ENCODE assay signal across 27 cellular contexts in genomic region chr1:70440642-70441391, GRCh38. TPM values are rescaled to one million over a fixed set of nuclear protein-coding genes. Genes with fewer than 3 reads are reported as not detected.
DNase-seq lines count a peak whose midpoint lies in the region; ATAC-seq and TF ChIP-seq lines count a peak whose summit lies in the region.
"Had no signal": no experiment of that assay in that cellular context is flagged by ENCODE, and none has a peak within 500 bp of the region (broad histone marks: within the 10 kb centered on the region; RNA-seq: fewer than 3 reads in every experiment).

No MANE protein-coding gene starts in this region.

- no peaks in the 10 kb centered on the region for H3K9me3 ChIP-seq in body of pancreas
- no peaks in the 10 kb centered on the region for H3K9me3 ChIP-seq in hepatocyte (ENCODE audit: low read depth)
- H3K9me3 ChIP-seq: BLaER1 treated with 17β-estradiol and CSF1 and Interleukin-3, amounts not matched to agents 10 nM and 100 nM; HAP-1; upper lobe of left lung had no signal

- DNase-seq in DMS 273 treated with DMSO at 0.1 percent for 48 hours (lab: John Stamatoyannopoulos, UW) (peak; percentile 22), NCI-H446 treated with DMSO at 0.1 percent for 48 hours (lab: John Stamatoyannopoulos, UW) (peak; percentile 36), body of pancreas (peak; percentile 19 to 71 (median 30)), mesendoderm (no peak), hepatocyte (ENCODE audit: low spot score) (no peak)
- DNase-seq: activated CD4-positive, alpha-beta T cell treated with anti-CD3 and anti-CD28 coated beads for 4 hours; activated effector memory CD4-positive, alpha-beta T cell treated with anti-CD3 and anti-CD28 coated beads, Interleukin-2, amount 50 U/mL, for 16 hours; DMS53; effector CD4-positive, alpha-beta T cell; erythroblast; head of caudate nucleus; kidney glomerular epithelial cell; NCI-H1694; NCI-H524 treated with DMSO at 0.1 percent for 48 hours; NK-92 treated with Interleukin-12 subunit alpha and Interleukin-12 subunit beta, amount 100 ng/mL, for 24 hours; Right ventricle myocardium superior; stimulated activated naive B cell treated with anti-CD40 and anti-IgM and Interleukin-4, amounts not matched to agents 10 μg/mL and 1 μg/mL and 100 μg/mL, for 72 hours; substantia nigra; upper lobe of left lung had no signal

- TF ChIP-seq CTCF in body of pancreas (IDR thresholded peaks at IDR 0.05), result no peak
- TF ChIP-seq CTCF in hepatocyte (IDR thresholded peaks at IDR 0.05; ENCODE audit: poor library complexity), result no peak

- H3K4me3 ChIP-seq in body of pancreas (no peak overlapping the region), mesendoderm (ENCODE audit: low read length) (no peak overlapping the region), hepatocyte (no peak overlapping the region)
- H3K4me3 ChIP-seq: BLaER1 treated with 17β-estradiol and CSF1 and Interleukin-3, amounts not matched to agents 10 nM and 100 nM; HAP-1; PC-9; skin epidermis; upper lobe of left lung had no signal

- no peaks in the 10 kb centered on the region for H3K79me1 ChIP-seq in mesendoderm (ENCODE audit: low read length)

- no peaks in the 10 kb centered on the region for H3K27me3 ChIP-seq in body of pancreas
- H3K27me3 ChIP-seq in mesendoderm (ENCODE audit: insufficient read depth, low read length, poor library complexity), result no peaks in the 10 kb centered on the region
- no peaks in the 10 kb centered on the region for H3K27me3 ChIP-seq in hepatocyte
- H3K27me3 ChIP-seq: BLaER1 treated with 17β-estradiol and CSF1 and Interleukin-3, amounts not matched to agents 10 nM and 100 nM; upper lobe of left lung had no signal

- H4K20me1 ChIP-seq in hepatocyte (ENCODE audit: insufficient read depth, poor library complexity, severe bottlenecking), result no peaks in the 10 kb centered on the region
- H4K20me1 ChIP-seq: BLaER1 treated with 17β-estradiol and CSF1 and Interleukin-3, amounts not matched to agents 10 nM and 100 nM had no signal

- peak overlapping the region; percentile 21 for H2BK120ac ChIP-seq in mesendoderm (ENCODE audit: low read depth, low read length)

- no peak overlapping the region for H3K4ac ChIP-seq in mesendoderm (ENCODE audit: low read depth, low read length)

- no peak overlapping the region for H3K23ac ChIP-seq in mesendoderm (ENCODE audit: low read length)

- 64% methylated on average over 2 of the region's 2 CpGs for WGBS in body of pancreas, 2 donors
- WGBS in mesendoderm (ENCODE audit: extremely low coverage, insufficient coverage, low lambda C conversion rate), result no CpG with 5 or more reads among the region's 2 CpGs
- WGBS in hepatocyte (ENCODE audit: low lambda C conversion rate, missing lambda C conversion rate), result 89% methylated on average over 2 of the region's 2 CpGs

- H3K4me1 ChIP-seq in body of pancreas (peaks cover 5% of the 10 kb centered on the region), mesendoderm (ENCODE audit: control insufficient read depth, low read depth, low read length) (peaks cover 7% of the 10 kb centered on the region), hepatocyte (ENCODE audit: insufficient read depth) (no peaks in the 10 kb centered on the region)
- H3K4me1 ChIP-seq: BLaER1 treated with 17β-estradiol and CSF1 and Interleukin-3, amounts not matched to agents 10 nM and 100 nM had no signal

- H3K9ac ChIP-seq in mesendoderm (ENCODE audit: low read length), result no peak overlapping the region
- H3K9ac ChIP-seq: BLaER1 treated with 17β-estradiol and CSF1 and Interleukin-3, amounts not matched to agents 10 nM and 100 nM had no signal

- no peaks in the 10 kb centered on the region for H3K79me2 ChIP-seq in mesendoderm (ENCODE audit: control insufficient read depth, insufficient read depth, low read length)
- no peaks in the 10 kb centered on the region for H3K79me2 ChIP-seq in hepatocyte

- intact Hi-C loops in body of pancreas (cut with DNase I), result no loop called here

- no peak overlapping the region for H2AK5ac ChIP-seq in mesendoderm (ENCODE audit: low read length)

- H3K4me2 ChIP-seq in mesendoderm (ENCODE audit: low read length), result no peak overlapping the region
- no peak overlapping the region for H3K4me2 ChIP-seq in hepatocyte
- H3K4me2 ChIP-seq: BLaER1 treated with 17β-estradiol and CSF1 and Interleukin-3, amounts not matched to agents 10 nM and 100 nM; PC-9 had no signal

- H4K5ac ChIP-seq in mesendoderm (ENCODE audit: low read length), result no peak overlapping the region

- no peaks in the 10 kb centered on the region for H3K36me3 ChIP-seq in body of pancreas (replicated peaks in 1 of 2; ENCODE audit: insufficient read depth in 1 of 2, low read depth in 2 of 2)
- H3K36me3 ChIP-seq in mesendoderm (ENCODE audit: control insufficient read depth, insufficient read depth, low read length), result peaks cover 3% of the 10 kb centered on the region
- H3K36me3 ChIP-seq in hepatocyte (replicated peaks; ENCODE audit: insufficient read depth, low read depth), result no peaks in the 10 kb centered on the region
- H3K36me3 ChIP-seq: BLaER1 treated with 17β-estradiol and CSF1 and Interleukin-3, amounts not matched to agents 10 nM and 100 nM had no signal

- H2BK15ac ChIP-seq in mesendoderm (replicated peaks; ENCODE audit: low read depth), result no peak overlapping the region

- no peak overlapping the region for H2BK5ac ChIP-seq in mesendoderm (ENCODE audit: low read length)

- peak; percentile 64 for ATAC-seq in body of pancreas
- no peak for ATAC-seq in GM18505 (IDR thresholded peaks at IDR 0.05; ENCODE audit: unreplicated experiment)
- no peak for ATAC-seq in GM19023 (IDR thresholded peaks at IDR 0.05; ENCODE audit: unreplicated experiment)
- ATAC-seq: SK-N-SH treated with all-trans-retinoic acid at 6 μM for 48 hours; stimulated activated naive B cell treated with anti-CD40 and anti-IgM and Interleukin-4, amounts not matched to agents 10 μg/mL and 1 μg/mL and 100 μg/mL, for 72 hours had no signal

- H4K8ac ChIP-seq in mesendoderm (ENCODE audit: low read depth, low read length), result no peak overlapping the region

- H3K27ac ChIP-seq in body of pancreas, result no peak overlapping the region
- no peak overlapping the region for H3K27ac ChIP-seq in mesendoderm (ENCODE audit: low read depth, low read length)
- H3K27ac ChIP-seq in hepatocyte, result no peak overlapping the region
- H3K27ac ChIP-seq: BLaER1 treated with 17β-estradiol and CSF1 and Interleukin-3, amounts not matched to agents 10 nM and 100 nM; PC-9; skin epidermis; upper lobe of left lung; VCaP had no signal

- TF ChIP-seq POLR2A in body of pancreas (IDR thresholded peaks at IDR 0.05) (no peak), GM18505 (IDR thresholded peaks at IDR 0.05; ENCODE audit: borderline replicate concordance, extremely low read depth, insufficient read depth, insufficient read length) (no peak)

- no peak overlapping the region for H2AFZ ChIP-seq in hepatocyte
- H2AFZ ChIP-seq: PC-9 had no signal

- no peak overlapping the region for H3K56ac ChIP-seq in mesendoderm (ENCODE audit: low read length)

- H3K18ac ChIP-seq in mesendoderm (ENCODE audit: low read length), result no peak overlapping the region

- H3K9me2 ChIP-seq in hepatocyte (replicated peaks; ENCODE audit: insufficient read depth), result no peaks in the 10 kb centered on the region

RNA-seq across cellular contexts. Expression of gene CTH, which starts 29.7 kb away (rescaled TPM):
- total RNA-seq in body of pancreas, result 1 to 10 TPM; 5.9 to 7.3 TPM
- 18.5 TPM for polyA plus RNA-seq in mesendoderm (2013, experiment 1 of 2)
- polyA plus RNA-seq in mesendoderm (2013, experiment 2 of 2), result 20.1 TPM
- total RNA-seq in hepatocyte, result 22.6 and 24.8 TPM in 2 replicates
- 11.7 and 13.2 TPM in 2 replicates for polyA plus RNA-seq in hepatocyte

Comparison
In these comparisons a context has a peak if more than half of its experiments do, and no peak if none do; other contexts are left out.
1. DNase-seq: peak in DMS 273 treated with DMSO at 0.1 percent for 48 hours (single experiment), NCI-H446 treated with DMSO at 0.1 percent for 48 hours (single experiment) and body of pancreas (4 of 4); none in mesendoderm (single experiment) and hepatocyte (single experiment).